13 cellular contexts compared by ENCODE assay signal in genomic region chr6:47303383-47303782, GRCh38. TPM values are rescaled to one million over a fixed set of nuclear protein-coding genes. Genes with fewer than 3 reads are reported as not detected.
DNase-seq lines count a peak whose midpoint lies in the region; ATAC-seq and TF ChIP-seq lines count a peak whose summit lies in the region.
"Had no signal": no experiment of that assay in that cellular context is flagged by ENCODE, and none has a peak within 500 bp of the region (broad histone marks: within the 10 kb centered on the region; RNA-seq: fewer than 3 reads in every experiment).

No MANE protein-coding gene starts in this region.

- TF ChIP-seq RAD21 in SK-N-SH (IDR thresholded peaks at IDR 0.05; ENCODE audit: low read length): no peak

- TF ChIP-seq EP300 in SK-N-SH (IDR thresholded peaks at IDR 0.05; ENCODE audit: borderline replicate concordance in 1 of 2, low read depth in 1 of 2, low read length in 1 of 2): no peak

- POLR2A ChIA-PET in SK-N-SH (lab: Yijun Ruan, JAX): no interaction called here

- CTCF ChIA-PET in SK-N-SH (lab: Yijun Ruan, JAX): interaction anchor here (6.8 kb wide), 1 partner anchor 206 kb away, joined by 34 read pairs; no protein-coding TSS in a partner anchor

- no peak overlapping the region for H3K4me2 ChIP-seq in SK-N-SH
- H3K4me2 ChIP-seq: BLaER1 had no signal

- H3K27me3 Mint-ChIP-seq in progenitor cell of endocrine pancreas: peaks cover 14% of the 10 kb centered on the region

- H3K36me3 Mint-ChIP-seq in progenitor cell of endocrine pancreas (ENCODE audit: insufficient read depth): no peaks in the 10 kb centered on the region

- H3K27ac ChIP-seq in SK-N-SH (ENCODE audit: low read depth in 2 of 2, low read length in 1 of 2): no peak overlapping the region
- H3K27ac ChIP-seq: BLaER1, testis had no signal

- peak overlapping the region; percentile 24 for H3K27ac Mint-ChIP-seq in progenitor cell of endocrine pancreas
- H3K27ac Mint-ChIP-seq: brain had no signal

- no peaks in the 10 kb centered on the region for H3K9me3 ChIP-seq in SK-N-SH
- H3K9me3 ChIP-seq: testis had no signal

- no peaks in the 10 kb centered on the region for H3K9me3 Mint-ChIP-seq in progenitor cell of endocrine pancreas (ENCODE audit: low read depth)

- no peaks in the 10 kb centered on the region for H4K20me1 ChIP-seq in SK-N-SH (ENCODE audit: insufficient read depth)

- H3K27me3 ChIP-seq in SK-N-SH (ENCODE audit: insufficient read depth): no peaks in the 10 kb centered on the region; the same call in 1 of the 2 replicates
- H3K27me3 ChIP-seq: BLaER1, testis had no signal

- no peak overlapping the region for H2AFZ ChIP-seq in SK-N-SH (ENCODE audit: low read depth)

- TF ChIP-seq CTCF in progenitor cell of endocrine pancreas (IDR thresholded peaks at IDR 0.05; ENCODE audit: unreplicated experiment) (no peak), SK-N-SH (IDR thresholded peaks at IDR 0.05) (no peak)

- DNase-seq in progenitor cell of endocrine pancreas (ENCODE audit: low spot score, unreplicated experiment) (no peak), NCI-H2107 treated with DMSO at 0.1 percent for 48 hours (lab: John Stamatoyannopoulos, UW; ENCODE audit: unreplicated experiment) (no peak), NCI-H2029 (lab: John Stamatoyannopoulos, UW) (no peak), SK-N-SH (no peak)
- DNase-seq: activated CD4-positive, alpha-beta T cell treated with anti-CD3 and anti-CD28 coated beads, Interleukin-2, amount 50 U/mL, for 48 hours; activated gamma-delta T cell treated with Interleukin-2 at 50 U/mL for 16 hours; MV-4-11; testis had no signal

- H3K4me3 ChIP-seq in SK-N-SH (ENCODE audit: low read depth in 2 of 2, low read length in 1 of 2): no peak overlapping the region
- H3K4me3 ChIP-seq: BLaER1, testis had no signal

- H3K36me3 ChIP-seq in SK-N-SH (replicated peaks in 1 of 2; ENCODE audit: control insufficient read depth in 1 of 2, insufficient read depth in 2 of 2, low read length in 1 of 2): no peaks in the 10 kb centered on the region

- H3F3A ChIP-seq in SK-N-SH (replicated peaks; ENCODE audit: insufficient read depth): no peaks in the 10 kb centered on the region

- 100% methylated on average over 1 of the region's 1 CpG for WGBS in SK-N-SH (ENCODE audit: low lambda C conversion rate)

- no peak overlapping the region for H3K9ac ChIP-seq in SK-N-SH
- H3K9ac ChIP-seq: BLaER1 had no signal

- no peak overlapping the region for H3K4me3 Mint-ChIP-seq in progenitor cell of endocrine pancreas (ENCODE audit: low read depth)
- H3K4me3 Mint-ChIP-seq: brain had no signal

- H3K79me2 ChIP-seq in SK-N-SH (ENCODE audit: insufficient read depth): no peaks in the 10 kb centered on the region

- peaks cover 0 to 4% of the 10 kb centered on the region in 2 experiments; a peak in 2 of 4 replicates for H3K4me1 ChIP-seq in SK-N-SH (ENCODE audit: control insufficient read depth in 1 of 2, insufficient read depth in 2 of 2, low read depth in 1 of 2, low read length in 1 of 2)
- H3K4me1 ChIP-seq: testis had no signal

- H3K9me2 ChIP-seq in SK-N-SH: no peaks in the 10 kb centered on the region

- ATAC-seq in GM18505 (IDR thresholded peaks at IDR 0.05; ENCODE audit: unreplicated experiment): peak; percentile 72
- ATAC-seq in GM19025 (IDR thresholded peaks at IDR 0.05; ENCODE audit: low read depth, unreplicated experiment): peak; percentile 43
- peak; percentile 57 for ATAC-seq in HG03159 (IDR thresholded peaks at IDR 0.05; ENCODE audit: unreplicated experiment)

- TF ChIP-seq POLR2A in GM18505 (IDR thresholded peaks at IDR 0.05; ENCODE audit: borderline replicate concordance, extremely low read depth, insufficient read depth, insufficient read length): no peak

- peaks cover 54% of the 10 kb centered on the region for H3K4me1 Mint-ChIP-seq in progenitor cell of endocrine pancreas (ENCODE audit: low read depth)

TF ChIP-seq in SK-N-SH, 30 proteins besides CTCF, POLR2A, EP300 and RAD21:
- TF ChIP-seq YY1 (IDR thresholded peaks at IDR 0.05; ENCODE audit: low read depth) (no peak), CHD2 (IDR thresholded peaks at IDR 0.05; ENCODE audit: low read length, partially characterized antibody) (no peak), SIN3A (IDR thresholded peaks at IDR 0.05; ENCODE audit: borderline replicate concordance, low read depth, low read length) (no peak), RFX5 (IDR thresholded peaks at IDR 0.05; ENCODE audit: low read length) (no peak), PBX3 (IDR thresholded peaks at IDR 0.05) (no peak), JUND (IDR thresholded peaks at IDR 0.05) (no peak), USF1 (IDR thresholded peaks at IDR 0.05; ENCODE audit: borderline replicate concordance, low read depth) (no peak), USF2 (IDR thresholded peaks at IDR 0.05; ENCODE audit: borderline replicate concordance, low read depth, low read length) (no peak), FOXM1 (IDR thresholded peaks at IDR 0.05; ENCODE audit: low read depth) (no peak), GABPA (IDR thresholded peaks at IDR 0.05; ENCODE audit: low read depth) (no peak), MAX (IDR thresholded peaks at IDR 0.05; ENCODE audit: low read depth) (no peak), REST (IDR thresholded peaks at IDR 0.05; ENCODE audit: low read depth, low read length) (no peak), GATA2 (CRISPR knock-in tag; IDR thresholded peaks at IDR 0.05) (no peak), RCOR1 (IDR thresholded peaks at IDR 0.05; ENCODE audit: low read length) (no peak), MXI1 (IDR thresholded peaks at IDR 0.05; ENCODE audit: low read depth, low read length) (no peak)

RNA-seq across cellular contexts. Expression of gene TNFRSF21, which starts 6.3 kb away (rescaled TPM):
- 46.3 and 49.7 TPM in 2 replicates for total RNA-seq in progenitor cell of endocrine pancreas
- polyA plus RNA-seq in SK-N-SH (2012; rRNA removed): 5.8 and 9.2 TPM in 2 replicates
- 8.1 and 9.5 TPM in 2 replicates for polyA plus RNA-seq in SK-N-SH (2012; cell fraction: cytosol; rRNA removed)
- 2.7 and 3.6 TPM in 2 replicates for polyA plus RNA-seq in SK-N-SH (2012; cell fraction: nucleus; rRNA removed)
